Comparison of ENCODE assay signal across 16 cellular contexts in genomic region chr20:36401336-36401735, GRCh38.
A peak's percentile ranks its signal among the peaks of the same experiment; 100 is the strongest.
DNase-seq lines count a peak whose midpoint lies in the region; ATAC-seq and TF ChIP-seq lines count a peak whose summit lies in the region.
"Had no signal": no experiment of that assay in that cellular context is flagged by ENCODE, and none has a peak within 500 bp of the region (broad histone marks: within the 10 kb centered on the region; RNA-seq: fewer than 3 reads in every experiment).

No MANE protein-coding gene starts in this region.

- H3K9me2 ChIP-seq in SK-N-SH: no peaks in the 10 kb centered on the region

- CTCF ChIA-PET in SK-N-SH (lab: Yijun Ruan, JAX): interaction anchor here (0.8 to 1.3 kb wide), 5 partner anchors 10 to 199 kb away, joined by 3 to 4 read pairs (median 3); no protein-coding TSS in a partner anchor
- CTCF ChIA-PET in HEK293T (lab: Yijun Ruan, JAX): no interaction called here

- H2BK120ac ChIP-seq in mesendoderm (ENCODE audit: low read depth, low read length): no peak overlapping the region

- H4K20me1 ChIP-seq in SK-N-SH (ENCODE audit: insufficient read depth): no peaks in the 10 kb centered on the region
- H4K20me1 ChIP-seq: BLaER1 had no signal

- H3K27me3 ChIP-seq in SK-N-SH (ENCODE audit: insufficient read depth) (peaks cover 20% of the 10 kb centered on the region; the same call in 1 of the 2 replicates), mesendoderm (ENCODE audit: insufficient read depth, low read length, poor library complexity) (no peaks in the 10 kb centered on the region)
- H3K27me3 ChIP-seq: BLaER1 had no signal

- POLR2A ChIA-PET in SK-N-SH (lab: Yijun Ruan, JAX): interaction anchor here (0.6 kb wide), 1 partner anchor 329 kb away, joined by 3 read pairs; no protein-coding TSS in a partner anchor
- POLR2A ChIA-PET in HEK293T (lab: Yijun Ruan, JAX): no interaction called here

- H3F3A ChIP-seq in SK-N-SH (replicated peaks; ENCODE audit: insufficient read depth): no peaks in the 10 kb centered on the region

- H3K4me2 ChIP-seq in SK-N-SH: no peak overlapping the region
- no peak overlapping the region for H3K4me2 ChIP-seq in mesendoderm (ENCODE audit: low read length)
- H3K4me2 ChIP-seq: BLaER1 had no signal

- H2AK5ac ChIP-seq in mesendoderm (ENCODE audit: low read length): no peak overlapping the region

- H3K36me3 ChIP-seq in SK-N-SH (replicated peaks in 1 of 2; ENCODE audit: control insufficient read depth in 1 of 2, insufficient read depth in 2 of 2, low read length in 1 of 2): no peaks in the 10 kb centered on the region
- no peaks in the 10 kb centered on the region for H3K36me3 ChIP-seq in mesendoderm (ENCODE audit: control insufficient read depth, insufficient read depth, low read length)
- H3K36me3 ChIP-seq: BLaER1 had no signal

- H2BK15ac ChIP-seq in mesendoderm (replicated peaks; ENCODE audit: low read depth): no peak overlapping the region

- TF ChIP-seq RAD21 in SK-N-SH (IDR thresholded peaks at IDR 0.05; ENCODE audit: low read length): no peak

- 46% methylated on average over 5 of the region's 8 CpGs for WGBS in SK-N-SH (ENCODE audit: low lambda C conversion rate)
- WGBS in mesendoderm (ENCODE audit: extremely low coverage, insufficient coverage, low lambda C conversion rate): no CpG with 5 or more reads among the region's 8 CpGs

- H3K27ac ChIP-seq in SK-N-SH (ENCODE audit: low read depth in 2 of 2, low read length in 1 of 2): peak overlapping the region in 1 of 2 experiments; percentile 40; a peak in 2 of 4 replicates
- H3K27ac ChIP-seq in mesendoderm (ENCODE audit: low read depth, low read length): no peak overlapping the region
- H3K27ac ChIP-seq: BLaER1, GM23248 had no signal

- no peak overlapping the region for H3K4ac ChIP-seq in mesendoderm (ENCODE audit: low read depth, low read length)

- ATAC-seq in SK-N-SH treated with all-trans-retinoic acid at 6 μM for 48 hours (no peak), HG03354 (IDR thresholded peaks at IDR 0.05; ENCODE audit: poor library complexity, severe bottlenecking, unreplicated experiment) (no peak)

- peaks cover 0 to 12% of the 10 kb centered on the region in 2 experiments; a peak in 1 of 4 replicates for H3K4me1 ChIP-seq in SK-N-SH (ENCODE audit: control insufficient read depth in 1 of 2, insufficient read depth in 2 of 2, low read depth in 1 of 2, low read length in 1 of 2)
- H3K4me1 ChIP-seq in mesendoderm (ENCODE audit: control insufficient read depth, low read depth, low read length): no peaks in the 10 kb centered on the region

- H2BK5ac ChIP-seq in mesendoderm (ENCODE audit: low read length): no peak overlapping the region

- no peak overlapping the region for H2AFZ ChIP-seq in SK-N-SH (ENCODE audit: low read depth)
- H2AFZ ChIP-seq: GM23248 had no signal

- TF ChIP-seq EP300 in SK-N-SH (IDR thresholded peaks at IDR 0.05; ENCODE audit: borderline replicate concordance in 1 of 2, low read depth in 1 of 2, low read length in 1 of 2): no peak

- TF ChIP-seq CTCF in SK-N-SH (IDR thresholded peaks at IDR 0.05): no peak

- H3K18ac ChIP-seq in mesendoderm (ENCODE audit: low read length): no peak overlapping the region

- no peaks in the 10 kb centered on the region for H3K9me3 ChIP-seq in SK-N-SH
- H3K9me3 ChIP-seq: BLaER1 had no signal

- H3K79me1 ChIP-seq in mesendoderm (ENCODE audit: low read length): no peaks in the 10 kb centered on the region

- H3K9ac ChIP-seq in SK-N-SH: no peak overlapping the region
- no peak overlapping the region for H3K9ac ChIP-seq in mesendoderm (ENCODE audit: low read length)
- H3K9ac ChIP-seq: BLaER1, GM23248 had no signal

- H4K5ac ChIP-seq in mesendoderm (ENCODE audit: low read length): no peak overlapping the region

- H3K23ac ChIP-seq in mesendoderm (ENCODE audit: low read length): no peak overlapping the region

- peak overlapping the region; percentile 15 for H3K56ac ChIP-seq in mesendoderm (ENCODE audit: low read length)

- H3K4me3 ChIP-seq in SK-N-SH (ENCODE audit: low read depth in 2 of 2, low read length in 1 of 2) (no peak overlapping the region), mesendoderm (ENCODE audit: low read length) (no peak overlapping the region)
- H3K4me3 ChIP-seq: BLaER1, GM23248 had no signal

- no peaks in the 10 kb centered on the region for H3K79me2 ChIP-seq in SK-N-SH (ENCODE audit: insufficient read depth)
- H3K79me2 ChIP-seq in mesendoderm (ENCODE audit: control insufficient read depth, insufficient read depth, low read length): no peaks in the 10 kb centered on the region

- DNase-seq in SK-N-SH: peak; percentile 49
- peak; percentile 55 for DNase-seq in RPMI8226
- no peak for DNase-seq in mesendoderm
- DNase-seq in HEK293T (ENCODE audit: extremely low spot score): no peak
- no peak for DNase-seq in stimulated activated naive CD4-positive, alpha-beta T cell (lab: John Stamatoyannopoulos, UW)
- DNase-seq: 8988T; CD4-positive, alpha-beta memory T cell; DMS153; DMS79; GDM1; GM23248; HCEC 1CT; HFFc6 had no signal

- no peak overlapping the region for H4K8ac ChIP-seq in mesendoderm (ENCODE audit: low read depth, low read length)

TF ChIP-seq in SK-N-SH, 30 proteins besides CTCF, POLR2A, EP300 and RAD21 (continues in another document):
- TF ChIP-seq MEF2A (IDR thresholded peaks at IDR 0.05; ENCODE audit: borderline replicate concordance, low read depth) (no peak), ZBTB33 (IDR thresholded peaks at IDR 0.05; ENCODE audit: borderline replicate concordance, low read depth) (no peak), SMC3 (IDR thresholded peaks at IDR 0.05; ENCODE audit: low read depth, low read length) (no peak), JUND (IDR thresholded peaks at IDR 0.05) (no peak), MXI1 (IDR thresholded peaks at IDR 0.05; ENCODE audit: low read depth, low read length) (no peak), GABPA (IDR thresholded peaks at IDR 0.05; ENCODE audit: low read depth) (no peak), GATA2 (CRISPR knock-in tag; IDR thresholded peaks at IDR 0.05) (no peak)

TF ChIP-seq in SK-N-SH treated with all-trans-retinoic acid at 6 μM for 48 hours, 23 proteins besides CTCF, POLR2A, EP300 and RAD21 (continues in another document):
- TF ChIP-seq TOX (CRISPR knock-in tag; IDR thresholded peaks at IDR 0.05; ENCODE audit: borderline replicate concordance): no peak
- TF ChIP-seq CREB5 (CRISPR knock-in tag; IDR thresholded peaks at IDR 0.05; ENCODE audit: low read depth): no peak
- TF ChIP-seq ISL1 (CRISPR knock-in tag; IDR thresholded peaks at IDR 0.05): no peak

TF ChIP-seq in HEK293T, 16 proteins besides CTCF, POLR2A, EP300 and RAD21:
- TF ChIP-seq BHLHE40 (IDR thresholded peaks at IDR 0.05; ENCODE audit: borderline replicate concordance) (no peak), NFRKB (IDR thresholded peaks at IDR 0.05) (no peak), SP1 (IDR thresholded peaks at IDR 0.05) (no peak), SUZ12 (IDR thresholded peaks at IDR 0.05) (no peak), CTBP1 (IDR thresholded peaks at IDR 0.05; ENCODE audit: borderline replicate concordance) (no peak), TARDBP (IDR thresholded peaks at IDR 0.05) (no peak), LEF1 (IDR thresholded peaks at IDR 0.05; ENCODE audit: borderline replicate concordance) (no peak)
TF ChIP-seq in HEK293T: peak in this region for 0.

Comparison
In these comparisons a context has a peak if more than half of its experiments do, and no peak if none do; other contexts are left out.
1. DNase-seq: peak in SK-N-SH (single experiment) and RPMI8226 (single experiment); none in mesendoderm (single experiment), HEK293T (single experiment) and stimulated activated naive CD4-positive, alpha-beta T cell (0 of 6).